In the genomic region with DNA sequence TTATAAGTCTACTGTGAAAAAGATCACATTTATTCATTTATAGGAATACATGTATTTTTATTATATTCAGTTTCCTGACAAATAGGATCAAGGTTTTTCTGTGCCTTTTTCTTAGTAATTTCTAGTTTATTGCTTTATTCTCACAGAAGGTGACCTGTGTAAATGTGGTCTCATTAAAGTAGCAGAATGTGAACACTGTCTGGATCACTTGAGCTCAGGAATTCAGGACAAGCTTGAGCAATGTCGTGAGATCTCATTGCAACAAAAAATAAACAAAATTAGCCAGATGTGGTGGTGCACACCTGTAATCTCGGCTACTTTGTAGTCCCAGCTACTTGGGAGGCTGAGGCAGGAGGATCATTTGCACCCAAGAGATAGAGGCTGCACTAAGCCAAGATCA, we compare ENCODE assay signal across 19 cellular contexts.
DNase-seq lines count a peak whose midpoint lies in the region; ATAC-seq, FAIRE-seq and TF ChIP-seq lines count a peak whose summit lies in the region.
"Had no signal": no experiment of that assay in that cellular context is flagged by ENCODE, and none has a peak within 500 bp of the region (broad histone marks: within the 10 kb centered on the region; RNA-seq: fewer than 3 reads in every experiment).

No MANE protein-coding gene starts in this region.

- ATAC-seq in upper lobe of right lung: no peak
- ATAC-seq in HG03175 (IDR thresholded peaks at IDR 0.05; ENCODE audit: unreplicated experiment): no peak
- ATAC-seq: HCT116 had no signal

- no peak for TF ChIP-seq CTCF in endothelial cell (IDR thresholded peaks at IDR 0.05; ENCODE audit: unreplicated experiment)
- TF ChIP-seq CTCF in upper lobe of right lung (IDR thresholded peaks at IDR 0.05): no peak

- H3K4me3 Mint-ChIP-seq in endothelial cell (ENCODE audit: unreplicated experiment): no peak overlapping the region
- H3K4me3 Mint-ChIP-seq: CD4-positive, alpha-beta memory T cell had no signal

- H3K27ac ChIP-seq in upper lobe of right lung: no peak overlapping the region
- H3K27ac ChIP-seq: GM23248 had no signal

- H3K9me3 Mint-ChIP-seq in endothelial cell (ENCODE audit: unreplicated experiment): no peaks in the 10 kb centered on the region

- intact Hi-C loops in upper lobe of right lung (cut with DNase I): no loop called here

- H3K27ac Mint-ChIP-seq in endothelial cell (ENCODE audit: unreplicated experiment): peak overlapping the region; percentile 39
- H3K27ac Mint-ChIP-seq: CD4-positive, alpha-beta memory T cell had no signal

- no peak overlapping the region for H3K4me3 ChIP-seq in upper lobe of right lung
- H3K4me3 ChIP-seq: GM23248 had no signal

- peaks cover under 1% of the 10 kb centered on the region for H3K4me1 Mint-ChIP-seq in endothelial cell (ENCODE audit: unreplicated experiment)

- no peaks in the 10 kb centered on the region for H3K27me3 Mint-ChIP-seq in endothelial cell (ENCODE audit: unreplicated experiment)
- H3K27me3 Mint-ChIP-seq: CD4-positive, alpha-beta memory T cell had no signal

- H3K9me3 ChIP-seq in upper lobe of right lung: no peaks in the 10 kb centered on the region

- no peaks in the 10 kb centered on the region for H3K27me3 ChIP-seq in upper lobe of right lung

- FAIRE-seq in GM12892 (lab: Jason Lieb, UNC): peak; percentile 44
- FAIRE-seq: G401.6, GM19239, H1 had no signal

- TF ChIP-seq POLR2A in GM12892 (IDR thresholded peaks at IDR 0.05; ENCODE audit: low read depth, low read length): no peak

- DNase-seq in GM12892 (ENCODE audit: insufficient read length): no peak
- DNase-seq in endothelial cell (ENCODE audit: low spot score): no peak
- peak; percentile 13 for DNase-seq in glomerular visceral epithelial cell (ENCODE audit: extremely low spot score)
- peak; percentile 41 for DNase-seq in left kidney (ENCODE audit: low read depth, low spot score)
- DNase-seq in upper lobe of right lung: no peak
- no peak for DNase-seq in activated gamma-delta T cell (lab: John Stamatoyannopoulos, UW)
- DNase-seq in nucleus accumbens (lab: John Stamatoyannopoulos, UW): no peak
- DNase-seq: C1 segment of cervical spinal cord; CD4-positive, alpha-beta memory T cell; COR-L47; DMS153; DND-41; GM23248; H7 had no signal

- H3K36me3 Mint-ChIP-seq in endothelial cell (ENCODE audit: low read depth, unreplicated experiment): no peaks in the 10 kb centered on the region

- H3K36me3 ChIP-seq in upper lobe of right lung: no peaks in the 10 kb centered on the region

- H3K4me1 ChIP-seq in upper lobe of right lung: no peaks in the 10 kb centered on the region

Comparison
In these comparisons a context has a peak if more than half of its experiments do, and no peak if none do; other contexts are left out.
1. DNase-seq: peak in glomerular visceral epithelial cell (single experiment) and left kidney (single experiment); none in GM12892 (single experiment), endothelial cell (single experiment), upper lobe of right lung (single experiment), activated gamma-delta T cell (single experiment) and nucleus accumbens (0 of 56).